In the genomic region with DNA sequence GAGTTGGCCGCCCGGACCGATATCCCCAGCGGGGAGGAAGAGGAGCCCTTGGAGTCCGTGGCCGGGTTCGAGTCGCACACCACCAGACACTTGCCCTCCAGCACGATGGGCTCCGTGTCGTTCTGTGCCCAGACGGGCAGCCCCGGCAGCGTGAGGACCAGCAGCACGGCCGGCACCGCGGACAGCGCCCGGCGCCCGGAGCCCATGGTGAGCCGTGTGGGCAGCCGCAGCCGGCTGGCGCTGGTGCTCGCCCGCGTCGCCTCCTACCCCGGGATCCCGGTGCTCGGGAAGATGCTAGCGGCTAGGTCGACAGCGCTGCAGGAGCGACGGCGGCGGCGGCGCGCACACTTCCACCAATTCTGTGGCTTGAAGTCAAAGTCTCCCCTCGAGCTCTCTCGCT, we compare ENCODE assay signal across 21 cellular contexts. TPM values are rescaled to one million over a fixed set of nuclear protein-coding genes. Genes with fewer than 3 reads are reported as not detected.
A peak's percentile ranks its signal among the peaks of the same experiment; 100 is the strongest.
DNase-seq lines count a peak whose midpoint lies in the region; ATAC-seq and TF ChIP-seq lines count a peak whose summit lies in the region.
"Had no signal": no experiment of that assay in that cellular context is flagged by ENCODE, and none has a peak within 500 bp of the region (broad histone marks: within the 10 kb centered on the region; RNA-seq: fewer than 3 reads in every experiment).

No MANE protein-coding gene starts in this region.

- intact Hi-C loops in upper lobe of right lung (cut with DNase I) = no loop called here

- no peaks in the 10 kb centered on the region for H3K36me3 ChIP-seq in lung (ENCODE audit: control insufficient read depth in 2 of 2, insufficient read depth in 2 of 2, low read length in 2 of 2)
- no peaks in the 10 kb centered on the region for H3K36me3 ChIP-seq in upper lobe of right lung
- H3K36me3 ChIP-seq: sigmoid colon, thoracic aorta had no signal

- DNase-seq in NCI-H748 (lab: John Stamatoyannopoulos, UW; ENCODE audit: unreplicated experiment) (peak; percentile 29), NCI-H748 treated with DMSO at 0.1 percent for 48 hours (lab: John Stamatoyannopoulos, UW) (no peak), epithelial cell of esophagus (ENCODE audit: low read depth) (peak; percentile 38), lung (ENCODE audit: low spot score) (no peak), upper lobe of right lung (peak; percentile 74), hepatic stellate cell (ENCODE audit: low spot score) (no peak)
- no peak for DNase-seq in activated T-cell treated with anti-CD3 and anti-CD28 coated beads, Interleukin-2, amount 50 U/mL, for 1 hour
- DNase-seq: activated B cell treated with CpG ODN at 0.5 μM for 24 hours; activated CD8-positive, alpha-beta memory T cell treated with anti-CD3 and anti-CD28 coated beads for 24 hours; DMS79 treated with DMSO at 0.1 percent for 48 hours; naive B cell; NCI-H2081 treated with DMSO at 0.1 percent for 48 hours; NCI-H69; RPMI8226; sigmoid colon had no signal

- ATAC-seq in lung (ENCODE audit: insufficient read depth, low FRiP score) (peak; percentile 73), upper lobe of right lung (peak; percentile 87), GM18520 (IDR thresholded peaks at IDR 0.05; ENCODE audit: unreplicated experiment) (no peak)
- ATAC-seq: GM23338 had no signal

- H3K27ac ChIP-seq in lung (ENCODE audit: low read depth in 1 of 2, low read length in 1 of 2) (no peak overlapping the region), upper lobe of right lung (no peak overlapping the region)
- H3K27ac ChIP-seq: coronary artery, sigmoid colon, thoracic aorta had no signal

- no peak for TF ChIP-seq CTCF in epithelial cell of esophagus (IDR thresholded peaks at IDR 0.05; ENCODE audit: insufficient read depth, low read depth, low read length, missing control alignments)
- TF ChIP-seq CTCF in lung (IDR thresholded peaks at IDR 0.05; ENCODE audit: control extremely low read depth, extremely low read depth) = no peak
- TF ChIP-seq CTCF in upper lobe of right lung (IDR thresholded peaks at IDR 0.05) = no peak

- H3K4me3 ChIP-seq in epithelial cell of esophagus (ENCODE audit: low read length) (no peak overlapping the region), lung (no peak overlapping the region), upper lobe of right lung (peak overlapping the region; percentile 8)
- H3K4me3 ChIP-seq: coronary artery, GM23338, sigmoid colon, thoracic aorta had no signal

- H3K9me3 ChIP-seq in lung (ENCODE audit: control insufficient read depth in 2 of 2, insufficient read depth in 1 of 2, low read length in 1 of 2) = peaks cover 0 to 16% of the 10 kb centered on the region in 2 donors
- no peaks in the 10 kb centered on the region for H3K9me3 ChIP-seq in upper lobe of right lung
- H3K9me3 ChIP-seq: sigmoid colon, thoracic aorta had no signal

- H3K4me1 ChIP-seq in lung (ENCODE audit: control insufficient read depth in 2 of 2, insufficient read depth in 2 of 2, low read length in 2 of 2) (peaks cover 0 to 11% of the 10 kb centered on the region in 2 donors), upper lobe of right lung (no peaks in the 10 kb centered on the region)

- 0 to 4% methylated on average over 35 to 45 of the region's 45 CpGs for WGBS in lung, 2 donors

- H3K27me3 ChIP-seq in lung (ENCODE audit: control insufficient read depth, insufficient read depth) (peaks cover 16% of the 10 kb centered on the region), upper lobe of right lung (peaks cover 61% of the 10 kb centered on the region)

RNA-seq across cellular contexts. Expression of a gene that starts 1.4 kb away (rescaled TPM):
- total RNA-seq in lung (under 1 TPM; 0.09 to 0.15 TPM), upper lobe of right lung (1.5 TPM)
- polyA plus RNA-seq in lung = under 1 TPM; 0.05 to 0.10 TPM
- total RNA-seq: A172; activated B cell treated with CpG ODN at 0.5 μM for 24 hours; GM23338; sigmoid colon; T-helper 1 cell treated with Interleukin-12 subunit alpha and Interleukin-12 subunit beta and Interleukin-4 antibody, amounts not matched to agents 30 ng/mL and 1 ng/mL, for 36 hours; thoracic aorta had no signal
- polyA plus RNA-seq: GM23338 had no signal

Comparison
In these comparisons a context has a peak if more than half of its experiments do, and no peak if none do; other contexts are left out.
1. DNase-seq: peak in NCI-H748 (single experiment), epithelial cell of esophagus (single experiment) and upper lobe of right lung (single experiment); none in NCI-H748 treated with DMSO at 0.1 percent for 48 hours (single experiment), lung (single experiment), hepatic stellate cell (single experiment) and activated T-cell treated with anti-CD3 and anti-CD28 coated beads, Interleukin-2, amount 50 U/mL, for 1 hour (single experiment).